11 cellular contexts compared by ENCODE assay signal in genomic region chr1:204295666-204296065, GRCh38.
A peak's percentile ranks its signal among the peaks of the same experiment; 100 is the strongest.
DNase-seq lines count a peak whose midpoint lies in the region; ATAC-seq and TF ChIP-seq lines count a peak whose summit lies in the region.
"Had no signal": no experiment of that assay in that cellular context is flagged by ENCODE, and none has a peak within 500 bp of the region (broad histone marks: within the 10 kb centered on the region; RNA-seq: fewer than 3 reads in every experiment).

No MANE protein-coding gene starts in this region.

- peak overlapping the region; percentile 28 for H3K4me3 Mint-ChIP-seq in glutamatergic neuron (ENCODE audit: unreplicated experiment)

- H3K4me2 ChIP-seq in PC-3 (ENCODE audit: low read length) = peak overlapping the region; percentile 20

- peaks cover 11% of the 10 kb centered on the region for H3K27me3 Mint-ChIP-seq in glutamatergic neuron (ENCODE audit: unreplicated experiment)

- no peaks in the 10 kb centered on the region for H3K9me2 ChIP-seq in PC-3 (replicated peaks; ENCODE audit: low read length)

- no peak overlapping the region for H3K4me3 ChIP-seq in PC-3 (ENCODE audit: low read length)
- no peak overlapping the region for H3K4me3 ChIP-seq in ovary

- H3K36me3 Mint-ChIP-seq in glutamatergic neuron (ENCODE audit: unreplicated experiment) = no peaks in the 10 kb centered on the region

- CTCF ChIA-PET in PC-3 (lab: Charles Lee) = no interaction called here

- no peak for TF ChIP-seq POLR2A in ovary (IDR thresholded peaks at IDR 0.05)

- no TSS peak for BruUV-seq in PC-3 (replicated peaks; lab: Mats Ljungman, UMichigan)

- no peak overlapping the region for H2AFZ ChIP-seq in PC-3 (ENCODE audit: low read length)

- H3F3A ChIP-seq in PC-3 (ENCODE audit: low read length, unreplicated experiment) = no peaks in the 10 kb centered on the region

- no peak for TF ChIP-seq EP300 in ovary (IDR thresholded peaks at IDR 0.05)

- H3K27ac ChIP-seq in PC-3 (ENCODE audit: low read length) (no peak overlapping the region), ovary (peak overlapping the region in 1 of 2 donors; percentile 58)

- H3K27me3 ChIP-seq in PC-3 (ENCODE audit: low read length) (no peaks in the 10 kb centered on the region), ovary (no peaks in the 10 kb centered on the region)

- no peak overlapping the region for H3K9ac ChIP-seq in PC-3 (ENCODE audit: low read length)

- DNase-seq in EH (ENCODE audit: low read depth) = peak; percentile 61
- DNase-seq in PC-3 = no peak
- DNase-seq in glutamatergic neuron = no peak
- DNase-seq in ovary = peak in 4 of 5 donors; percentile 39 to 61 (median 50)
- no peak for DNase-seq in KBM-7
- DNase-seq in NCI-H1092 (lab: John Stamatoyannopoulos, UW) = no peak
- no peak for DNase-seq in medulla oblongata (ENCODE audit: extremely low spot score)
- DNase-seq in GOT3 (lab: John Stamatoyannopoulos, UW) = no peak
- DNase-seq: midbrain; NCI-H446 treated with DMSO at 0.1 percent for 48 hours; stimulated activated CD4-positive, alpha-beta T cell treated with anti-CD3 and anti-CD28 coated beads, Interleukin-12 subunit alpha, Interleukin-12 subunit beta, amount 100 ng/mL, for 4 hours had no signal

- POLR2A ChIA-PET in PC-3 (lab: Charles Lee; ENCODE audit: unreplicated experiment) = no interaction called here

- TF ChIP-seq CTCF in PC-3 (conservative IDR thresholded peaks at IDR 0.05; ENCODE audit: low read depth, low read length) (no peak), glutamatergic neuron (IDR thresholded peaks at IDR 0.05; ENCODE audit: partially characterized antibody, unreplicated experiment) (no peak), ovary (IDR thresholded peaks at IDR 0.05) (no peak)

- peaks cover 12% of the 10 kb centered on the region for H3K9me3 Mint-ChIP-seq in glutamatergic neuron (ENCODE audit: unreplicated experiment)

- peaks cover 54% of the 10 kb centered on the region for H3K4me1 Mint-ChIP-seq in glutamatergic neuron (ENCODE audit: low read depth, unreplicated experiment)

- no peak for ATAC-seq in PC-3

- H4K20me1 ChIP-seq in PC-3 (ENCODE audit: low read length) = no peaks in the 10 kb centered on the region

- in situ Hi-C loops in KBM-7 (cut with MboI; ENCODE audit: low pct_unique_long_range_greater_than_20kb, low sequenced_read_pairs) = no loop called here

- no peak overlapping the region for H3K27ac Mint-ChIP-seq in glutamatergic neuron (ENCODE audit: unreplicated experiment)

- 22 to 31% (median 27%) methylated on average over 10 of the region's 10 CpGs for whole genome bisulfite sequencing in ovary, 3 donors

- intact Hi-C loops in PC-3 (cut with micrococcal nuclease) (no loop called here), ovary (cut with DNase I) (no loop called here)

- no peaks in the 10 kb centered on the region for H3K9me3 ChIP-seq in PC-3 (ENCODE audit: low read length)
- no peaks in the 10 kb centered on the region for H3K9me3 ChIP-seq in ovary

- H3K36me3 ChIP-seq in PC-3 (ENCODE audit: low read depth, low read length) (peaks cover 2% of the 10 kb centered on the region; the same call in 1 of the 2 replicates), ovary (no peaks in the 10 kb centered on the region)

- H3K79me2 ChIP-seq in PC-3 (ENCODE audit: low read length) = peaks cover 60% of the 10 kb centered on the region

- peaks cover 31% of the 10 kb centered on the region for H3K4me1 ChIP-seq in PC-3 (ENCODE audit: insufficient read depth, low read length)
- H3K4me1 ChIP-seq in ovary (ENCODE audit: insufficient read depth) = peaks cover 22% of the 10 kb centered on the region

Comparison
In these comparisons a context has a peak if more than half of its experiments do, and no peak if none do; other contexts are left out.
1. DNase-seq: peak in EH (single experiment) and ovary (4 of 5); none in PC-3 (single experiment), glutamatergic neuron (single experiment), KBM-7 (single experiment), NCI-H1092 (single experiment), medulla oblongata (single experiment) and GOT3 (single experiment).